ENCODE assay signal across 20 cellular contexts in the genomic region with DNA sequence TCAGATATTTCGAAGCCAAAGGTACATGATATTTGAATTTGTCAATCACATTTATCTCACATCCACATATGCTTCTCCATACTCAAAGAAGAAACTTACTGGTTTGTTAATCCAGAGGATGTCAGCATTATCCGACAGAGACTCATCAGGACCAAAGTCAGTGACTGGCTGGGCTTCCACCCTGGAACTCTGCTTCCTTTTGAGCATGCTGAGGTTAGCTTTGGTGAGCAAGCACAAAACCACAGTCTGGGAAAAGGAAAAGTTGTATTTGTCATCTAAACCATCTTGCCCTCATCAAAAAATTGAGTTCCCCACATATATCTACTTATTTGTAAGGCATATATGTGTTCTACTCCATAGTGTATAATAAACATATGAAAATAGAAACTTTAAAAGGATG. TPM values are rescaled to one million over a fixed set of nuclear protein-coding genes. Genes with fewer than 3 reads are reported as not detected.
DNase-seq lines count a peak whose midpoint lies in the region; ATAC-seq, FAIRE-seq and TF ChIP-seq lines count a peak whose summit lies in the region.
"Had no signal": no experiment of that assay in that cellular context is flagged by ENCODE, and none has a peak within 500 bp of the region (broad histone marks: within the 10 kb centered on the region; RNA-seq: fewer than 3 reads in every experiment).

No MANE protein-coding gene starts in this region.

- POLR2A ChIA-PET in PC-3 (lab: Charles Lee; ENCODE audit: unreplicated experiment) = no interaction called here
- POLR2A ChIA-PET in endothelial cell of umbilical vein (lab: Charles Lee) = no interaction called here

- peaks cover 22% of the 10 kb centered on the region for H3K4me1 ChIP-seq in PC-3 (ENCODE audit: insufficient read depth, low read length)
- H3K4me1 ChIP-seq in endothelial cell of umbilical vein (ENCODE audit: control insufficient read depth, extremely low read depth, insufficient read depth, low read length) = peaks cover 15% of the 10 kb centered on the region
- H3K4me1 ChIP-seq: ascending aorta, upper lobe of left lung had no signal

- H3K9me3 Mint-ChIP-seq in activated CD8-positive, alpha-beta memory T cell treated with anti-CD3 and anti-CD28 coated beads, Interleukin-2, amount 10 ng/mL, durations not matched to agents 7 days and 5 days (ENCODE audit: low read depth) = no peaks in the 10 kb centered on the region
- H3K9me3 Mint-ChIP-seq: neural crest cell had no signal

- no peak overlapping the region for H3K27ac Mint-ChIP-seq in activated CD8-positive, alpha-beta memory T cell treated with anti-CD3 and anti-CD28 coated beads, Interleukin-2, amount 10 ng/mL, durations not matched to agents 7 days and 5 days

- no peaks in the 10 kb centered on the region for H3K9me1 ChIP-seq in endothelial cell of umbilical vein (replicated peaks; ENCODE audit: control insufficient read depth, extremely low read depth, insufficient read depth, low read length)

- peak; percentile 27 for DNase-seq in AG09309 (ENCODE audit: low read depth)
- peak; percentile 25 for DNase-seq in PC-3
- DNase-seq in endothelial cell of umbilical vein (ENCODE audit: low read depth, low spot score) = peak; percentile 26
- peak; percentile 41 for DNase-seq in myocyte (ENCODE audit: low read depth)
- DNase-seq in activated CD8-positive, alpha-beta memory T cell treated with anti-CD3 and anti-CD28 coated beads, Interleukin-2, amount 10 ng/mL, durations not matched to agents 7 days and 5 days = no peak
- no peak for DNase-seq in NCI-H524 (lab: John Stamatoyannopoulos, UW)
- DNase-seq: ACHN; activated CD4-positive, alpha-beta T cell treated with anti-CD3 and anti-CD28 coated beads for 1 hour; DND-41; erythroblast; NCI-H1930; NCI-H510A; stimulated activated CD4-positive, alpha-beta T cell treated with anti-CD3 and anti-CD28 coated beads, Interleukin-15, amount 100 ng/mL, for 24 hours; stimulated activated naive CD4-positive, alpha-beta T cell treated with Interleukin-2 at 50 U/mL for 16 hours; upper lobe of left lung had no signal

- H3K4me2 ChIP-seq in PC-3 (ENCODE audit: low read length) (no peak overlapping the region), endothelial cell of umbilical vein (ENCODE audit: insufficient read depth, low read length) (no peak overlapping the region)
- H3K4me2 ChIP-seq: hepatocyte had no signal

- intact Hi-C loops in PC-3 (cut with micrococcal nuclease) (no loop called here), endothelial cell of umbilical vein (cut with micrococcal nuclease) (loop anchor here (5.0 kb wide), 1 partner anchor 1037 kb away; no protein-coding TSS in a partner anchor)

- H3K27me3 ChIP-seq in PC-3 (ENCODE audit: low read length) (no peaks in the 10 kb centered on the region), endothelial cell of umbilical vein (ENCODE audit: control insufficient read depth in 2 of 2, insufficient read depth in 2 of 2, low read length in 2 of 2) (no peaks in the 10 kb centered on the region)
- H3K27me3 ChIP-seq: ascending aorta, hepatocyte, upper lobe of left lung had no signal

- no peaks in the 10 kb centered on the region for H3K36me3 Mint-ChIP-seq in activated CD8-positive, alpha-beta memory T cell treated with anti-CD3 and anti-CD28 coated beads, Interleukin-2, amount 10 ng/mL, durations not matched to agents 7 days and 5 days

- H3K36me3 ChIP-seq in PC-3 (ENCODE audit: low read depth, low read length) (no peaks in the 10 kb centered on the region), endothelial cell of umbilical vein (ENCODE audit: control insufficient read depth in 2 of 2, extremely low read depth in 1 of 2, insufficient read depth in 2 of 2, low read length in 2 of 2) (no peaks in the 10 kb centered on the region)
- H3K36me3 ChIP-seq: ascending aorta, upper lobe of left lung had no signal

- TF ChIP-seq POLR2A in endothelial cell of umbilical vein (IDR thresholded peaks at IDR 0.05; ENCODE audit: low read depth, low read length) = no peak

- no peaks in the 10 kb centered on the region for H3F3A ChIP-seq in PC-3 (ENCODE audit: low read length, unreplicated experiment)

- no peaks in the 10 kb centered on the region for H3K9me2 ChIP-seq in PC-3 (replicated peaks; ENCODE audit: low read length)

- H3K79me2 ChIP-seq in PC-3 (ENCODE audit: low read length) (no peaks in the 10 kb centered on the region), endothelial cell of umbilical vein (ENCODE audit: control insufficient read depth, insufficient read depth, low read length) (no peaks in the 10 kb centered on the region)
- H3K79me2 ChIP-seq: hepatocyte had no signal

- no peak overlapping the region for H3K27ac ChIP-seq in PC-3 (ENCODE audit: low read length)
- H3K27ac ChIP-seq in endothelial cell of umbilical vein (ENCODE audit: insufficient read depth, low read depth, low read length) = no peak overlapping the region
- H3K27ac ChIP-seq: ascending aorta, hepatocyte, upper lobe of left lung had no signal

- no peak overlapping the region for H3K4me3 Mint-ChIP-seq in activated CD8-positive, alpha-beta memory T cell treated with anti-CD3 and anti-CD28 coated beads, Interleukin-2, amount 10 ng/mL, durations not matched to agents 7 days and 5 days
- H3K4me3 Mint-ChIP-seq: neural crest cell had no signal

- H2AFZ ChIP-seq in PC-3 (ENCODE audit: low read length) (no peak overlapping the region), endothelial cell of umbilical vein (ENCODE audit: low read depth, low read length) (no peak overlapping the region)
- H2AFZ ChIP-seq: hepatocyte had no signal

- H3K4me3 ChIP-seq in AG09309 (ENCODE audit: control insufficient read depth, low read depth, low read length) (no peak overlapping the region), PC-3 (ENCODE audit: low read length) (no peak overlapping the region), endothelial cell of umbilical vein (replicated peaks in 1 of 3; ENCODE audit: insufficient read depth in 1 of 3, low read depth in 1 of 3, low read length in 3 of 3) (no peak overlapping the region)
- H3K4me3 ChIP-seq: ascending aorta, hepatocyte, upper lobe of left lung had no signal

- dilution Hi-C loops in endothelial cell of umbilical vein (cut with MboI; ENCODE audit: extremely low pct_ligation_motif_present, low sequenced_read_pairs) = no loop called here

- no peak for TF ChIP-seq CTCF in AG09309 (IDR thresholded peaks at IDR 0.05; ENCODE audit: control insufficient read depth, insufficient read depth, low read depth, low read length, missing control alignments)
- TF ChIP-seq CTCF in PC-3 (conservative IDR thresholded peaks at IDR 0.05; ENCODE audit: low read depth, low read length) = no peak
- no peak for TF ChIP-seq CTCF in endothelial cell of umbilical vein (IDR thresholded peaks at IDR 0.05; ENCODE audit: extremely low read depth in 1 of 2, insufficient read depth in 1 of 2, low read depth in 1 of 2, low read length in 2 of 2)

- no TSS peak for BruUV-seq in PC-3 (replicated peaks; lab: Mats Ljungman, UMichigan)
- BruUV-seq in endothelial cell of umbilical vein (replicated peaks; lab: Mats Ljungman, UMichigan) = no TSS peak

- CTCF ChIA-PET in PC-3 (lab: Charles Lee) = no interaction called here
- CTCF ChIA-PET in endothelial cell of umbilical vein (lab: Charles Lee) = interaction anchor here (0.7 to 2.1 kb wide), 4 partner anchors 10 to 358 kb away, joined by 3 to 10 read pairs (median 3); no protein-coding TSS in a partner anchor
- CTCF ChIA-PET in activated CD8-positive, alpha-beta memory T cell treated with anti-CD3 and anti-CD28 coated beads, Interleukin-2, amount 10 ng/mL, durations not matched to agents 7 days and 5 days (lab: Charles Lee) = no interaction called here

- H4K20me1 ChIP-seq in PC-3 (ENCODE audit: low read length) (no peaks in the 10 kb centered on the region), endothelial cell of umbilical vein (replicated peaks; ENCODE audit: control insufficient read depth, extremely low read depth, insufficient read depth, low read length) (no peaks in the 10 kb centered on the region)

- no peak for ATAC-seq in PC-3
- ATAC-seq in activated CD8-positive, alpha-beta memory T cell treated with anti-CD3 and anti-CD28 coated beads, Interleukin-2, amount 10 ng/mL, durations not matched to agents 7 days and 5 days = no peak
- ATAC-seq in HG02981 (IDR thresholded peaks at IDR 0.05; ENCODE audit: unreplicated experiment) = no peak
- no peak for ATAC-seq in HG03354 (IDR thresholded peaks at IDR 0.05; ENCODE audit: poor library complexity, severe bottlenecking, unreplicated experiment)

- no peaks in the 10 kb centered on the region for H3K9me3 ChIP-seq in PC-3 (ENCODE audit: low read length)
- H3K9me3 ChIP-seq in endothelial cell of umbilical vein (replicated peaks; ENCODE audit: control insufficient read depth, insufficient read depth, low read length) = no peaks in the 10 kb centered on the region
- H3K9me3 ChIP-seq: ascending aorta, upper lobe of left lung had no signal

- FAIRE-seq in endothelial cell of umbilical vein (lab: Jason Lieb, UNC) = no peak

- peaks cover 9% of the 10 kb centered on the region for H3K27me3 Mint-ChIP-seq in activated CD8-positive, alpha-beta memory T cell treated with anti-CD3 and anti-CD28 coated beads, Interleukin-2, amount 10 ng/mL, durations not matched to agents 7 days and 5 days

- H3K9ac ChIP-seq in PC-3 (ENCODE audit: low read length) (no peak overlapping the region), endothelial cell of umbilical vein (replicated peaks; ENCODE audit: extremely low read depth, insufficient read depth, low read length) (no peak overlapping the region)

- H3K4me1 Mint-ChIP-seq in activated CD8-positive, alpha-beta memory T cell treated with anti-CD3 and anti-CD28 coated beads, Interleukin-2, amount 10 ng/mL, durations not matched to agents 7 days and 5 days = no peaks in the 10 kb centered on the region
- H3K4me1 Mint-ChIP-seq: neural crest cell had no signal

RNA-seq across cellular contexts. Expression of a gene that starts 17.4 kb away (rescaled TPM):
- total RNA-seq in PC-3 (2014; rRNA removed) (6.4 and 11.8 TPM in 2 replicates), endothelial cell of umbilical vein (4.4 and 6.8 TPM in 2 replicates), myocyte (2.7 and 5.9 TPM in 2 replicates)
- 2.2 and 3.3 TPM in 2 replicates for polyA plus RNA-seq in endothelial cell of umbilical vein
- polyA plus RNA-seq in endothelial cell of umbilical vein (2011; cell fraction: cytosol; rRNA removed) = 2.4 TPM in 2 replicates
- 3.4 and 3.9 TPM in 2 replicates for polyA plus RNA-seq in endothelial cell of umbilical vein (2011; cell fraction: nucleus; rRNA removed)
- polyA plus RNA-seq in endothelial cell of umbilical vein (2012) = 7.0 and 11.0 TPM in 2 replicates
- 9.3 and 9.6 TPM in 2 replicates for polyA minus RNA-seq in endothelial cell of umbilical vein
- 0.41 TPM for polyA minus RNA-seq in endothelial cell of umbilical vein (2011; cell fraction: cytosol; rRNA and poly(A)+ RNA removed)
- 12.0 and 18.7 TPM in 2 replicates for polyA minus RNA-seq in endothelial cell of umbilical vein (2011; cell fraction: nucleus; rRNA and poly(A)+ RNA removed)
- 9.5 TPM for polyA plus RNA-seq in myocyte (2012)
- not detected for total RNA-seq in activated CD8-positive, alpha-beta memory T cell treated with anti-CD3 and anti-CD28 coated beads, Interleukin-2, amount 10 ng/mL, durations not matched to agents 7 days and 5 days

RNA-seq across cellular contexts. Expression of a gene that starts 53.6 kb away (rescaled TPM):
- total RNA-seq in PC-3 (2014; rRNA removed) (37.1 and 42.0 TPM in 2 replicates), endothelial cell of umbilical vein (8.8 and 9.9 TPM in 2 replicates), myocyte (58.2 and 94.7 TPM in 2 replicates)
- polyA plus RNA-seq in endothelial cell of umbilical vein = 2.7 and 4.6 TPM in 2 replicates
- polyA plus RNA-seq in endothelial cell of umbilical vein (2011; cell fraction: cytosol; rRNA removed) = 4.4 and 5.7 TPM in 2 replicates
- 10.8 and 17.0 TPM in 2 replicates for polyA plus RNA-seq in endothelial cell of umbilical vein (2011; cell fraction: nucleus; rRNA removed)
- 5.4 and 19.2 TPM in 2 replicates for polyA plus RNA-seq in endothelial cell of umbilical vein (2012)
- 17.3 and 18.4 TPM in 2 replicates for polyA minus RNA-seq in endothelial cell of umbilical vein
- polyA minus RNA-seq in endothelial cell of umbilical vein (2011; cell fraction: cytosol; rRNA and poly(A)+ RNA removed) = 0.20 TPM
- polyA minus RNA-seq in endothelial cell of umbilical vein (2011; cell fraction: nucleus; rRNA and poly(A)+ RNA removed) = 37.0 and 44.0 TPM in 2 replicates
- 335 TPM for polyA plus RNA-seq in myocyte (2012)
- under 1 TPM in 1 of 2 experiments, not detected in 1; 0.05 TPM for total RNA-seq in activated CD8-positive, alpha-beta memory T cell treated with anti-CD3 and anti-CD28 coated beads, Interleukin-2, amount 10 ng/mL, durations not matched to agents 7 days and 5 days
- total RNA-seq: neural crest cell had no signal
- polyA plus RNA-seq: hepatocyte had no signal

Comparison
In these comparisons a context has a peak if more than half of its experiments do, and no peak if none do; other contexts are left out.
1. DNase-seq: peak in AG09309 (single experiment), PC-3 (single experiment), endothelial cell of umbilical vein (single experiment) and myocyte (single experiment); none in activated CD8-positive, alpha-beta memory T cell treated with anti-CD3 and anti-CD28 coated beads, Interleukin-2, amount 10 ng/mL, durations not matched to agents 7 days and 5 days (single experiment) and NCI-H524 (0 of 2).